16 cellular contexts compared by ENCODE assay signal in the genomic region with DNA sequence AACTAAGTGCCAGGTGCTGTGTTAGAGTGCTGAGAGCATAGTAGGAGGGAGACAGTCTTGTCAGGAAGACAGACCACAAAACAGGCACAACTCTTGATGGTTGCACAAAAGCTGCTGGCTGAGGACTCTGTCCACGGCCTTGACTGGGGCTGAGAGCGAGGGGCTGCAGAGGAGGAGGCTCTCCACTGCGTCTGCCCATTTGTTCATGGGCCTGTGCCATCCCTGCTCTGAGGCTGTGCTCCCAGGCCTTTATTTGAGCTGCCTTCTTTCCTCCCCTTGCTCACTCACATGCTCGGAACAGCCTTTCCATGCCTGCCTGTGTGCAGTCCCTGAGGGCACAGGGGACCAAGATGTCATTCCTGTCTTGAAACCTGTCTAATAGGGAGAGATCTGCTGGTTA.
DNase-seq lines count a peak whose midpoint lies in the region; ATAC-seq and TF ChIP-seq lines count a peak whose summit lies in the region.
"Had no signal": no experiment of that assay in that cellular context is flagged by ENCODE, and none has a peak within 500 bp of the region (broad histone marks: within the 10 kb centered on the region; RNA-seq: fewer than 3 reads in every experiment).

No MANE protein-coding gene starts in this region.

- no peaks in the 10 kb centered on the region for H3K4me1 Mint-ChIP-seq in activated CD8-positive, alpha-beta memory T cell treated with anti-CD3 and anti-CD28 coated beads, Interleukin-2, amount 10 ng/mL, durations not matched to agents 7 days and 5 days

- peak; percentile 32 for DNase-seq in activated CD8-positive, alpha-beta memory T cell treated with anti-CD3 and anti-CD28 coated beads, Interleukin-2, amount 10 ng/mL, durations not matched to agents 7 days and 5 days
- DNase-seq in activated CD8-positive, alpha-beta memory T cell treated with anti-CD3 and anti-CD28 coated beads, Interleukin-2, amount 50 U/mL, for 48 hours = no peak
- DNase-seq in esophagus muscularis mucosa (ENCODE audit: extremely low spot score) = peak; percentile 86
- DNase-seq in sciatic nerve (ENCODE audit: low spot score) = peak; percentile 19
- peak; percentile 13 to 87 for DNase-seq in vagina (ENCODE audit: extremely low spot score in 2 of 2)
- no peak for DNase-seq in RWPE1 (ENCODE audit: low spot score)
- DNase-seq in SIG-M5 treated with dmso at 0.1 percent for 504 hours (lab: John Stamatoyannopoulos, UW; ENCODE audit: unreplicated experiment) = no peak
- DNase-seq: Calu3, NCI-H1092 treated with DMSO at 0.1 percent for 48 hours, NCI-H2081, NCI-H446 treated with DMSO at 0.1 percent for 48 hours had no signal

- H3K9me3 ChIP-seq in esophagus muscularis mucosa (no peaks in the 10 kb centered on the region), vagina (no peaks in the 10 kb centered on the region)
- H3K9me3 ChIP-seq: Peyer's patch had no signal

- TF ChIP-seq POLR2A in esophagus muscularis mucosa (IDR thresholded peaks at IDR 0.05; ENCODE audit: low read depth) (no peak), vagina (IDR thresholded peaks at IDR 0.05) (no peak)

- no peaks in the 10 kb centered on the region for H3K36me3 ChIP-seq in esophagus muscularis mucosa
- H3K36me3 ChIP-seq in vagina = no peaks in the 10 kb centered on the region
- H3K36me3 ChIP-seq: Peyer's patch had no signal

- no peak overlapping the region for H3K27ac Mint-ChIP-seq in activated CD8-positive, alpha-beta memory T cell treated with anti-CD3 and anti-CD28 coated beads, Interleukin-2, amount 10 ng/mL, durations not matched to agents 7 days and 5 days
- H3K27ac Mint-ChIP-seq: CD8-positive, alpha-beta T cell; GM23338 had no signal

- H3K27me3 ChIP-seq in esophagus muscularis mucosa (peaks cover 0 to 64% (median 18%) of the 10 kb centered on the region in 4 donors), vagina (no peaks in the 10 kb centered on the region)

- no peak for ATAC-seq in activated CD8-positive, alpha-beta memory T cell treated with anti-CD3 and anti-CD28 coated beads, Interleukin-2, amount 10 ng/mL, durations not matched to agents 7 days and 5 days
- ATAC-seq in sciatic nerve = no peak
- ATAC-seq: CD8-positive, alpha-beta T cell; GM23338; HCT116; Right ventricle myocardium inferior had no signal

- H3K4me3 Mint-ChIP-seq in activated CD8-positive, alpha-beta memory T cell treated with anti-CD3 and anti-CD28 coated beads, Interleukin-2, amount 10 ng/mL, durations not matched to agents 7 days and 5 days = no peak overlapping the region
- H3K4me3 Mint-ChIP-seq: CD8-positive, alpha-beta T cell; GM23338 had no signal

- CTCF ChIA-PET in activated CD8-positive, alpha-beta memory T cell treated with anti-CD3 and anti-CD28 coated beads, Interleukin-2, amount 10 ng/mL, durations not matched to agents 7 days and 5 days (lab: Charles Lee) = no interaction called here
- CTCF ChIA-PET in RWPE1 (lab: Yijun Ruan, JAX) = no interaction called here

- no peak overlapping the region for H3K4me3 ChIP-seq in esophagus muscularis mucosa
- no peak overlapping the region for H3K4me3 ChIP-seq in vagina
- H3K4me3 ChIP-seq: GM23338, Peyer's patch had no signal

- H3K27ac ChIP-seq in esophagus muscularis mucosa (replicated peaks in 1 of 4) (no peak overlapping the region), vagina (no peak overlapping the region), RWPE1 (no peak overlapping the region)
- H3K27ac ChIP-seq: Peyer's patch had no signal

- POLR2A ChIA-PET in RWPE1 (lab: Yijun Ruan, JAX; ENCODE audit: low non-redundant PET) = no interaction called here

- 82% methylated on average over 4 of the region's 4 CpGs for WGBS in esophagus muscularis mucosa

- H3K36me3 Mint-ChIP-seq in activated CD8-positive, alpha-beta memory T cell treated with anti-CD3 and anti-CD28 coated beads, Interleukin-2, amount 10 ng/mL, durations not matched to agents 7 days and 5 days = no peaks in the 10 kb centered on the region
- H3K36me3 Mint-ChIP-seq: CD8-positive, alpha-beta T cell had no signal

- intact Hi-C loops in esophagus muscularis mucosa (cut with DNase I) = no loop called here
- intact Hi-C loops in sciatic nerve (cut with DNase I) = no loop called here
- intact Hi-C loops in vagina (cut with DNase I) = no loop called here

- H3K9me3 Mint-ChIP-seq in activated CD8-positive, alpha-beta memory T cell treated with anti-CD3 and anti-CD28 coated beads, Interleukin-2, amount 10 ng/mL, durations not matched to agents 7 days and 5 days (ENCODE audit: low read depth) = no peaks in the 10 kb centered on the region
- H3K9me3 Mint-ChIP-seq: CD8-positive, alpha-beta T cell; GM23338 had no signal

- H3K27me3 Mint-ChIP-seq in activated CD8-positive, alpha-beta memory T cell treated with anti-CD3 and anti-CD28 coated beads, Interleukin-2, amount 10 ng/mL, durations not matched to agents 7 days and 5 days = peaks cover 59% of the 10 kb centered on the region

- H3K4me1 ChIP-seq in esophagus muscularis mucosa (peaks cover 0 to 16% (median 11%) of the 10 kb centered on the region in 4 donors), vagina (peaks cover 6% of the 10 kb centered on the region)

- TF ChIP-seq CTCF in esophagus muscularis mucosa (IDR thresholded peaks at IDR 0.05) (no peak), vagina (IDR thresholded peaks at IDR 0.05) (no peak), RWPE1 (conservative IDR thresholded peaks at IDR 0.05; ENCODE audit: low read depth) (no peak)

- TF ChIP-seq EP300 in esophagus muscularis mucosa (IDR thresholded peaks at IDR 0.05) = no peak

Comparison
In these comparisons a context has a peak if more than half of its experiments do, and no peak if none do; other contexts are left out.
1. DNase-seq: peak in activated CD8-positive, alpha-beta memory T cell treated with anti-CD3 and anti-CD28 coated beads, Interleukin-2, amount 10 ng/mL, durations not matched to agents 7 days and 5 days (single experiment), esophagus muscularis mucosa (single experiment), sciatic nerve (single experiment) and vagina (2 of 2); none in activated CD8-positive, alpha-beta memory T cell treated with anti-CD3 and anti-CD28 coated beads, Interleukin-2, amount 50 U/mL, for 48 hours (single experiment), RWPE1 (single experiment) and SIG-M5 treated with dmso at 0.1 percent for 504 hours (single experiment).